Comparison of ENCODE assay signal across 16 cellular contexts in the genomic region with DNA sequence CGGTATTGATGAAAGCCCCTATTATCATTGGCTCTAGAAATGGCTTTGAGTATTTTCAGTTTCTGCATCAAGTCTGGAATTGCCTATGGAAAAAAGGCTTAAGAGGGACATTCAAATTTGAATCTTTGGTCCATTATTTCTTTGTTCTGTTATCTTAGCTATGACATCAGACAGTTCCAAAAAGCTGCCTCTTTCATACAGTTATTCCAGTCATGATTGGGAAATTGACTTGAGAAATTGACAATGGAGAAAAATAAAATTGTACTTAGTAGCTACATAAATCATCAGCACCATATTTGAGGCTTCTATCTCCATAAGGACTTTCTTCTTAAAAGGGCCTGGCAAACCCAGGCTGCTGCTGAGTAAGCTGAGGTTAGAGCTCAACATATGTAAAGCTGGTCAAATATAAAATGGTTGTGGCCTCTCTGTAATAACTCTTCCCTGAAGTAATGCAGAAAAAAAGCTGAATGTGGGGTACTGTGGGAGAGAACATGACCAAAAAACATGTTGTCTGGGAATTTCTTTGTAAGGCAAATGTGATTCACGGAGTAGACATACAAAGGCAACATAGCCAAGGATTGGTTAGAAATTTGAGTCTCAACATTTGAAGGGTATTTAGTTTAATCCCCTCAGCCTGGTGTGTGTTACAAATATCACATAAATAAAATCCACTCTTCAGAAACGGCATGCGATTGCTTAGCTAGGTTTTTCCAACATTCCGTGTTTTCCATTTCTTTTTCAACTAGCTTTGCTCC.
DNase-seq lines count a peak whose midpoint lies in the region; ATAC-seq, FAIRE-seq and TF ChIP-seq lines count a peak whose summit lies in the region.
"Had no signal": no experiment of that assay in that cellular context is flagged by ENCODE, and none has a peak within 500 bp of the region (broad histone marks: within the 10 kb centered on the region; RNA-seq: fewer than 3 reads in every experiment).

No MANE protein-coding gene starts in this region.

- no peak for TF ChIP-seq POLR2A in endothelial cell of umbilical vein (IDR thresholded peaks at IDR 0.05; ENCODE audit: low read depth, low read length)

- TF ChIP-seq CTCF in left ventricle myocardium inferior (IDR thresholded peaks at IDR 0.05; ENCODE audit: borderline replicate concordance) = no peak
- TF ChIP-seq CTCF in right atrium auricular region (IDR thresholded peaks at IDR 0.05) = no peak
- TF ChIP-seq CTCF in endothelial cell of umbilical vein (IDR thresholded peaks at IDR 0.05; ENCODE audit: extremely low read depth in 1 of 2, insufficient read depth in 1 of 2, low read depth in 1 of 2, low read length in 2 of 2) = no peak
- TF ChIP-seq CTCF in nephron (IDR thresholded peaks at IDR 0.05; ENCODE audit: unreplicated experiment in 3 of 3) = no peak
- no peak for TF ChIP-seq CTCF in H9 (conservative IDR thresholded peaks at IDR 0.05)

- no peak overlapping the region for H3K23ac ChIP-seq in H9 (ENCODE audit: insufficient read length, low read depth, low read length)

- DNase-seq in left ventricle myocardium inferior (no peak), right atrium auricular region (ENCODE audit: low spot score) (no peak), endothelial cell of umbilical vein (ENCODE audit: low read depth, low spot score) (no peak), H9 (no peak), dermis blood vessel endothelial cell (no peak), posterior cingulate gyrus (no peak)
- DNase-seq: activated CD4-positive, alpha-beta T cell treated with anti-CD3 and anti-CD28 coated beads, Interleukin-2, amount 50 U/mL, for 4 hours; activated naive CD4-positive, alpha-beta T cell treated with Interleukin-2 at 50 U/mL for 16 hours; cortex of kidney; glutamatergic neuron; stimulated activated CD4-positive, alpha-beta T cell treated with anti-CD3 and anti-CD28 coated beads, Interleukin-4, amount 100 ng/mL, for 1 hour had no signal

- H3K4me1 ChIP-seq in left ventricle myocardium inferior (peaks cover 9% of the 10 kb centered on the region), right atrium auricular region (no peaks in the 10 kb centered on the region), endothelial cell of umbilical vein (ENCODE audit: control insufficient read depth, extremely low read depth, insufficient read depth, low read length) (peaks cover 6% of the 10 kb centered on the region), H9 (ENCODE audit: insufficient read depth, low read length) (no peaks in the 10 kb centered on the region)

- H2AFZ ChIP-seq in endothelial cell of umbilical vein (ENCODE audit: low read depth, low read length) = peak overlapping the region; percentile 14
- no peak overlapping the region for H2AFZ ChIP-seq in H9 (ENCODE audit: low read length)

- H2BK12ac ChIP-seq in H9 (ENCODE audit: insufficient read length, low read depth, low read length) = no peak overlapping the region

- POLR2A ChIA-PET in endothelial cell of umbilical vein (lab: Charles Lee) = no interaction called here

- H3K14ac ChIP-seq in H9 (ENCODE audit: insufficient read depth, low read length) = no peak overlapping the region

- H3K18ac ChIP-seq in H9 (ENCODE audit: insufficient read length, low read depth, low read length) = no peak overlapping the region

- H3K4ac ChIP-seq in H9 (ENCODE audit: low read depth, low read length) = no peak overlapping the region

- H2AK5ac ChIP-seq in H9 (ENCODE audit: insufficient read length, low read length) = no peak overlapping the region

- H3T11ph ChIP-seq in H9 (ENCODE audit: low read length) = no peak overlapping the region

- dilution Hi-C loops in endothelial cell of umbilical vein (cut with MboI; ENCODE audit: extremely low pct_ligation_motif_present, low sequenced_read_pairs) = no loop called here

- FAIRE-seq in endothelial cell of umbilical vein (lab: Jason Lieb, UNC) = no peak

- no peak overlapping the region for H2BK20ac ChIP-seq in H9 (ENCODE audit: low read depth, low read length, poor library complexity, severe bottlenecking)

- no peaks in the 10 kb centered on the region for H3K79me2 ChIP-seq in endothelial cell of umbilical vein (ENCODE audit: control insufficient read depth, insufficient read depth, low read length)
- no peaks in the 10 kb centered on the region for H3K79me2 ChIP-seq in H9 (ENCODE audit: insufficient read depth, low read length)

- H3K79me1 ChIP-seq in H9 (ENCODE audit: insufficient read depth, low read depth, low read length, poor library complexity, severe bottlenecking) = no peaks in the 10 kb centered on the region

- H4K5ac ChIP-seq in H9 (ENCODE audit: insufficient read length, low read depth, low read length) = no peak overlapping the region

- H3K27ac Mint-ChIP-seq in nephron (peak overlapping the region; percentile 84 to 93 (median 89)), H9 (no peak overlapping the region)
- H3K27ac Mint-ChIP-seq: CD4-positive, CD25-positive, alpha-beta regulatory T cell; T-helper 1 cell treated with Interleukin-12 subunit alpha and Interleukin-12 subunit beta and Interleukin-4 antibody, amounts not matched to agents 30 μg/mL and 1 μg/mL, for 36 hours had no signal

- no peaks in the 10 kb centered on the region for H3K23me2 ChIP-seq in H9 (ENCODE audit: insufficient read length, low read depth, low read length, poor library complexity, severe bottlenecking)

- H4K91ac ChIP-seq in H9 (ENCODE audit: insufficient read length, low read depth, low read length) = no peak overlapping the region

- H2BK120ac ChIP-seq in H9 (ENCODE audit: low read depth, low read length, poor library complexity, severe bottlenecking) = no peak overlapping the region

- H3K27me3 ChIP-seq in left ventricle myocardium inferior (ENCODE audit: low read depth) (no peaks in the 10 kb centered on the region), right atrium auricular region (no peaks in the 10 kb centered on the region), endothelial cell of umbilical vein (ENCODE audit: control insufficient read depth in 2 of 2, insufficient read depth in 2 of 2, low read length in 2 of 2) (peaks cover 0 to under 1% of the 10 kb centered on the region in 2 experiments), H9 (ENCODE audit: insufficient read depth, low read length) (no peaks in the 10 kb centered on the region)

- intact Hi-C loops in left ventricle myocardium inferior (cut with micrococcal nuclease) (no loop called here), endothelial cell of umbilical vein (cut with micrococcal nuclease) (loop anchor here (2.0 to 10.0 kb wide), 7 partner anchors 68 to 742 kb away; no protein-coding TSS in a partner anchor), posterior cingulate gyrus (cut with DNase I) (no loop called here)

- no peak overlapping the region for H4K8ac ChIP-seq in H9 (replicated peaks; ENCODE audit: insufficient read length, low read depth, low read length)

- H2BK15ac ChIP-seq in H9 (ENCODE audit: low read depth, low read length) = no peak overlapping the region

- H3K56ac ChIP-seq in H9 (ENCODE audit: insufficient read length, low read depth, low read length) = no peak overlapping the region

- no peak for ATAC-seq in GM19023 (IDR thresholded peaks at IDR 0.05; ENCODE audit: unreplicated experiment)

- BruUV-seq in endothelial cell of umbilical vein (replicated peaks; lab: Mats Ljungman, UMichigan) = no TSS peak

- no peak overlapping the region for H3K9ac ChIP-seq in endothelial cell of umbilical vein (replicated peaks; ENCODE audit: extremely low read depth, insufficient read depth, low read length)
- no peak overlapping the region for H3K9ac ChIP-seq in H9 (ENCODE audit: extremely low read depth, insufficient read length, low read length)

- H3K4me2 ChIP-seq in endothelial cell of umbilical vein (ENCODE audit: insufficient read depth, low read length) (no peak overlapping the region), H9 (ENCODE audit: insufficient read depth, insufficient read length, low read length) (no peak overlapping the region)

- WGBS in H9 (ENCODE audit: extremely low coverage, insufficient read length, low lambda C conversion rate) = no CpG with 5 or more reads among the region's 5 CpGs

- no peak overlapping the region for H2BK5ac ChIP-seq in H9 (ENCODE audit: insufficient read length, low read length)

- H3K9me3 Mint-ChIP-seq in nephron = no peaks in the 10 kb centered on the region
- H3K9me3 Mint-ChIP-seq in H9 = no peaks in the 10 kb centered on the region
- H3K9me3 Mint-ChIP-seq: T-helper 1 cell treated with Interleukin-12 subunit alpha and Interleukin-12 subunit beta and Interleukin-4 antibody, amounts not matched to agents 30 μg/mL and 1 μg/mL, for 36 hours had no signal

- peaks cover 4% of the 10 kb centered on the region for H3K27me3 Mint-ChIP-seq in nephron (ENCODE audit: low read depth)
- no peaks in the 10 kb centered on the region; the same call in 1 of the 2 replicates for H3K27me3 Mint-ChIP-seq in H9 (ENCODE audit: low read depth)

- H3K36me3 ChIP-seq in left ventricle myocardium inferior (no peaks in the 10 kb centered on the region), right atrium auricular region (no peaks in the 10 kb centered on the region), endothelial cell of umbilical vein (ENCODE audit: control insufficient read depth in 2 of 2, extremely low read depth in 1 of 2, insufficient read depth in 2 of 2, low read length in 2 of 2) (no peaks in the 10 kb centered on the region)

- H3K4me3 Mint-ChIP-seq in nephron = peak overlapping the region in 1 of 3 experiments; percentile 37
- no peak overlapping the region for H3K4me3 Mint-ChIP-seq in H9
- H3K4me3 Mint-ChIP-seq: CD4-positive, CD25-positive, alpha-beta regulatory T cell; T-helper 1 cell treated with Interleukin-12 subunit alpha and Interleukin-12 subunit beta and Interleukin-4 antibody, amounts not matched to agents 30 μg/mL and 1 μg/mL, for 36 hours had no signal

- H4K20me1 ChIP-seq in endothelial cell of umbilical vein (replicated peaks; ENCODE audit: control insufficient read depth, extremely low read depth, insufficient read depth, low read length) (no peaks in the 10 kb centered on the region), H9 (ENCODE audit: control insufficient read depth, insufficient read depth, insufficient read length) (no peaks in the 10 kb centered on the region)

- CTCF ChIA-PET in endothelial cell of umbilical vein (lab: Charles Lee) = interaction anchor here (0.7 to 4.2 kb wide), 24 partner anchors 9 to 743 kb away, joined by 3 to 35 read pairs (median 4); no protein-coding TSS in a partner anchor

- H3K36me3 Mint-ChIP-seq in nephron (ENCODE audit: low read depth) (peaks cover 8% of the 10 kb centered on the region), H9 (ENCODE audit: insufficient read depth in 1 of 3, low read depth in 3 of 3) (no peaks in the 10 kb centered on the region; a peak in 1 of 7 replicates)
- H3K36me3 Mint-ChIP-seq: CD4-positive, CD25-positive, alpha-beta regulatory T cell had no signal

- H3K4me1 Mint-ChIP-seq in nephron = peaks cover 28% of the 10 kb centered on the region
- H3K4me1 Mint-ChIP-seq in H9 = peaks cover 14 to 16% of the 10 kb centered on the region in 2 experiments
- H3K4me1 Mint-ChIP-seq: CD4-positive, CD25-positive, alpha-beta regulatory T cell had no signal

- H3K4me3 ChIP-seq in left ventricle myocardium inferior (no peak overlapping the region), right atrium auricular region (no peak overlapping the region), endothelial cell of umbilical vein (replicated peaks in 1 of 3; ENCODE audit: insufficient read depth in 1 of 3, low read depth in 1 of 3, low read length in 3 of 3) (no peak overlapping the region)

- H3K27ac ChIP-seq in left ventricle myocardium inferior (replicated peaks) = peak overlapping the region; percentile 40
- H3K27ac ChIP-seq in right atrium auricular region = peak overlapping the region in 1 of 2 donors; percentile 32
- H3K27ac ChIP-seq in endothelial cell of umbilical vein (ENCODE audit: insufficient read depth, low read depth, low read length) = no peak overlapping the region
- no peak overlapping the region for H3K27ac ChIP-seq in H9 (ENCODE audit: insufficient read length, low read depth, low read length)
- H3K27ac ChIP-seq: HL-60 had no signal

- no peaks in the 10 kb centered on the region for H3K9me3 ChIP-seq in left ventricle myocardium inferior (replicated peaks)
- H3K9me3 ChIP-seq in right atrium auricular region = no peaks in the 10 kb centered on the region
- no peaks in the 10 kb centered on the region for H3K9me3 ChIP-seq in endothelial cell of umbilical vein (replicated peaks; ENCODE audit: control insufficient read depth, insufficient read depth, low read length)
- H3K9me3 ChIP-seq in H9 (ENCODE audit: control insufficient read depth, low read depth, low read length) = no peaks in the 10 kb centered on the region

- H3K9me1 ChIP-seq in endothelial cell of umbilical vein (replicated peaks; ENCODE audit: control insufficient read depth, extremely low read depth, insufficient read depth, low read length) = no peaks in the 10 kb centered on the region

Comparison
In these comparisons a context has a peak if more than half of its experiments do, and no peak if none do; other contexts are left out.
1. H3K27ac Mint-ChIP-seq: peak in nephron (3 of 3); none in H9 (0 of 3).